Comparison of ENCODE assay signal across 13 cellular contexts in the genomic region with DNA sequence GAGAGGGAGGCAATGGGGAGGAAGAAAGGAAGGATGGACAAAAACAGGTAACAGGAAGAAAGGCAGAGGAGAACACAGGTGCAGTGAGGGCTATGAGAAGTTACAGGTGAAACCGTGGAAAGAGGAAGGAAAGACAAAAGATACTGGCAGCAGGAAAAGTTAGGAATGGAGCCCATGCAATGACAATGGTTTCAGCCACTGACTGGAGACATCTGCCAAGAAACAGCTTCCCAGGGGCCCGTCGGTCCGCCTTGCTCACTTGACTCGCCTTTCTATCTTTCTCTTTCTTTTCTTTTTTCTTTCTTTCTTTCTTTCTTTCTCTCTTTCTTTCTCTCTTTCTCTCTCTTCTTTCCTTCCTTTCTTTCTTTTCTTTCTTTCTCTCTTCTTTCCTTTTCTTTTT. TPM values are rescaled to one million over a fixed set of nuclear protein-coding genes. Genes with fewer than 3 reads are reported as not detected.
A peak's percentile ranks its signal among the peaks of the same experiment; 100 is the strongest.
DNase-seq lines count a peak whose midpoint lies in the region; ATAC-seq, FAIRE-seq and TF ChIP-seq lines count a peak whose summit lies in the region.
"Had no signal": no experiment of that assay in that cellular context is flagged by ENCODE, and none has a peak within 500 bp of the region (broad histone marks: within the 10 kb centered on the region; RNA-seq: fewer than 3 reads in every experiment).

No MANE protein-coding gene starts in this region.

- no peaks in the 10 kb centered on the region for H3K23me2 ChIP-seq in H1 (ENCODE audit: low read depth, low read length)

- no peaks in the 10 kb centered on the region for H3K27me3 ChIP-seq in H1 (replicated peaks in 1 of 4; ENCODE audit: control insufficient read depth in 3 of 4, extremely low read depth in 1 of 4, insufficient read depth in 3 of 4, low read length in 3 of 4)

- H2BK15ac ChIP-seq in H1 (ENCODE audit: low read length), result no peak overlapping the region

- H3K4ac ChIP-seq in H1 (replicated peaks; ENCODE audit: insufficient read length, low read depth, low read length), result no peak overlapping the region

- no peak overlapping the region for H2AK5ac ChIP-seq in H1 (ENCODE audit: low read depth, low read length)

- H3K4me3 ChIP-seq in H1 (ENCODE audit: extremely low read depth in 1 of 4, insufficient read depth in 2 of 4, low read depth in 3 of 4, low read length in 4 of 4) (no peak overlapping the region), mesodermal cell (ENCODE audit: extremely low read depth, insufficient read depth, low read length, poor library complexity, severe bottlenecking) (no peak overlapping the region)

- POLR2A ChIA-PET in H1 (lab: Charles Lee; ENCODE audit: partially characterized antibody), result interaction anchor here (0.8 to 1.7 kb wide), 2 partner anchors 13 to 36 kb away, joined by 3 to 4 read pairs; no protein-coding TSS in a partner anchor

- TF ChIP-seq CTCF in HFFc6 (IDR thresholded peaks at IDR 0.05) (no peak), H1 (IDR thresholded peaks at IDR 0.05; ENCODE audit: control extremely low read depth in 1 of 3, insufficient read depth in 1 of 3, low read depth in 1 of 3, low read length in 3 of 3) (no peak)

- no peaks in the 10 kb centered on the region for H3K36me3 ChIP-seq in H1 (ENCODE audit: control insufficient read depth in 2 of 4, insufficient read depth in 4 of 4, low read length in 3 of 4)
- H3K36me3 ChIP-seq in mesodermal cell (ENCODE audit: control insufficient read depth, insufficient read depth, low read length), result no peaks in the 10 kb centered on the region

- no peak overlapping the region for H2BK5ac ChIP-seq in H1 (ENCODE audit: low read depth, low read length)

- 69% methylated on average over 5 of the region's 5 CpGs; no CpG with 5 or more reads in 1 of the 2 experiments for WGBS in H1 (ENCODE audit: extremely low coverage in 1 of 2, insufficient coverage in 1 of 2, insufficient read length in 1 of 2, insufficient replicate concordance in 2 of 2, low coverage in 1 of 2, low lambda C conversion rate in 2 of 2, missing lambda C conversion rate in 1 of 2), 2 experiments
- WGBS in mesodermal cell (ENCODE audit: insufficient coverage in 2 of 2), 2 experiments, result 71 to 83% methylated on average over 5 of the region's 5 CpGs

- H4K8ac ChIP-seq in H1 (ENCODE audit: extremely low read depth, insufficient read depth, low read length), result no peak overlapping the region

- H3K9ac ChIP-seq in H1 (replicated peaks in 1 of 4; ENCODE audit: extremely low read depth in 1 of 4, low read depth in 3 of 4, low read length in 3 of 4), result no peak overlapping the region

- H3K9me3 ChIP-seq in H1 (ENCODE audit: insufficient read depth in 2 of 2, low read depth in 1 of 2, low read length in 1 of 2) (no peaks in the 10 kb centered on the region), mesodermal cell (ENCODE audit: control insufficient read depth, low read length) (no peaks in the 10 kb centered on the region)

- no peak overlapping the region for H3K18ac ChIP-seq in H1 (ENCODE audit: extremely low read depth, low read length)

- no peak for ATAC-seq in HG02884 (IDR thresholded peaks at IDR 0.05; ENCODE audit: unreplicated experiment)

- H4K91ac ChIP-seq in H1 (replicated peaks; ENCODE audit: insufficient read length, low read length), result no peak overlapping the region

- peaks cover 49% of the 10 kb centered on the region for H3K4me1 Mint-ChIP-seq in HFFc6 (ENCODE audit: low read depth)

- no peaks in the 10 kb centered on the region for H3K9me3 Mint-ChIP-seq in HFFc6

- H3K79me1 ChIP-seq in H1 (ENCODE audit: low read depth, low read length), result no peaks in the 10 kb centered on the region

- 0 out of 2 replicates have a peak overlapping the region, but pooled peaks have one; percentile 71 for H2BK12ac ChIP-seq in H1 (ENCODE audit: low read depth, low read length)

- H3K27me3 Mint-ChIP-seq in HFFc6 (ENCODE audit: insufficient read depth), result peaks cover 4% of the 10 kb centered on the region

- H3K27ac ChIP-seq in H1 (ENCODE audit: low read depth, low read length) (no peak overlapping the region), mesodermal cell (ENCODE audit: low read depth, low read length, severe bottlenecking) (peak overlapping the region; percentile 72)

- no peak overlapping the region for H3K4me2 ChIP-seq in H1 (ENCODE audit: insufficient read depth in 1 of 2, low read depth in 2 of 2, low read length in 2 of 2)

- H3K4me1 ChIP-seq in H1 (replicated peaks in 1 of 4; ENCODE audit: control insufficient read depth in 3 of 4, insufficient read depth in 4 of 4, low read length in 3 of 4) (peaks cover 0 to 6% (median 0%) of the 10 kb centered on the region in 4 experiments; a peak in 1 of 7 replicates), mesodermal cell (ENCODE audit: control insufficient read depth, insufficient read depth, low read length, poor library complexity, severe bottlenecking) (peaks cover 31% of the 10 kb centered on the region)

- H3K79me2 ChIP-seq in H1 (ENCODE audit: control insufficient read depth in 1 of 2, insufficient read depth in 2 of 2, low read length in 2 of 2), result no peaks in the 10 kb centered on the region

- no peak overlapping the region for H3K23ac ChIP-seq in H1 (ENCODE audit: insufficient read length)

- peak overlapping the region; percentile 51 for H3K27ac Mint-ChIP-seq in HFFc6

- H2BK120ac ChIP-seq in H1 (replicated peaks; ENCODE audit: low read depth, low read length), result no peak overlapping the region

- TF ChIP-seq EP300 in H1 (IDR thresholded peaks at IDR 0.05; ENCODE audit: borderline replicate concordance in 1 of 2, low read depth in 2 of 2, low read length in 2 of 2), result no peak

- DNase-seq in AG20443 (ENCODE audit: low spot score) (peak; percentile 36), HFFc6 (no peak), H1 (ENCODE audit: low read depth in 1 of 2, low spot score in 2 of 2) (no peak), NCI-H2029 treated with DMSO at 0.1 percent for 48 hours (lab: John Stamatoyannopoulos, UW) (no peak), NCI-H2196 treated with DMSO at 0.1 percent for 48 hours (lab: John Stamatoyannopoulos, UW; ENCODE audit: unreplicated experiment) (no peak), OCI-M2 (lab: John Stamatoyannopoulos, UW; ENCODE audit: unreplicated experiment) (no peak)
- DNase-seq: NCI-H187 treated with DMSO at 0.1 percent for 48 hours, NCI-H2171 treated with DMSO at 0.1 percent for 48 hours, NCI-H510A, SHP77 treated with DMSO at 0.1 percent for 48 hours had no signal

- TF ChIP-seq POLR2A in H1 (IDR thresholded peaks at IDR 0.05; ENCODE audit: control extremely low read depth in 1 of 2, low read depth in 2 of 2, low read length in 2 of 2), result no peak

- H3K36me3 Mint-ChIP-seq in HFFc6 (ENCODE audit: low read depth), result no peaks in the 10 kb centered on the region

- no peak overlapping the region for H2AFZ ChIP-seq in H1 (ENCODE audit: low read length)

- no peak overlapping the region for H3K14ac ChIP-seq in H1 (ENCODE audit: insufficient read length)

- no peak for TF ChIP-seq RAD21 in H1 (IDR thresholded peaks at IDR 0.05 in 1 of 2, conservative IDR thresholded peaks at IDR 0.05 in 1 of 2; ENCODE audit: low read depth in 2 of 2, low read length in 2 of 2)

- H4K5ac ChIP-seq in H1 (ENCODE audit: insufficient read length, low read depth, low read length), result no peak overlapping the region

- no peaks in the 10 kb centered on the region for H4K20me1 ChIP-seq in H1 (replicated peaks in 1 of 2; ENCODE audit: control insufficient read depth in 1 of 2, insufficient read depth in 2 of 2, low read length in 2 of 2)

- no peak overlapping the region for H2BK20ac ChIP-seq in H1 (ENCODE audit: low read length)

- peak overlapping the region; percentile 48 for H3K4me3 Mint-ChIP-seq in HFFc6

- no peak for FAIRE-seq in H1 (lab: Jason Lieb, UNC)

- no peak overlapping the region for H3K56ac ChIP-seq in H1 (replicated peaks; ENCODE audit: insufficient read length, low read depth, low read length)

- CTCF ChIA-PET in H1 (lab: Charles Lee; ENCODE audit: partially characterized antibody), result interaction anchor here (1.6 to 2.0 kb wide), 2 partner anchors 25 to 35 kb away, joined by 5 read pairs; no protein-coding TSS in a partner anchor

TF ChIP-seq in H1, 55 proteins besides CTCF, POLR2A, EP300 and RAD21 (continues in another document):
- TF ChIP-seq USF2 (IDR thresholded peaks at IDR 0.05; ENCODE audit: low read length), result no peak
- no peak for TF ChIP-seq ATF2 (IDR thresholded peaks at IDR 0.05; ENCODE audit: low read length)
- TF ChIP-seq MAFK (IDR thresholded peaks at IDR 0.05; ENCODE audit: low read depth, low read length), result no peak
- TF ChIP-seq RBBP5 (IDR thresholded peaks at IDR 0.05; ENCODE audit: borderline replicate concordance, low read depth, low read length), result no peak
- no peak for TF ChIP-seq TCF12 (IDR thresholded peaks at IDR 0.05; ENCODE audit: low read depth, low read length)

RNA-seq across cellular contexts. Expression of gene ST8SIA5, which starts 37.5 kb away (rescaled TPM):
- total RNA-seq in HFFc6 (2021; fragmentation: NEBNext Ultra II Directional; extraction: Animal tissue kit (Norgen Biotek cat#: 25700)), result under 1 TPM in 1 of 6 experiments, not detected in 5; 0.23 TPM
- 6.3 and 7.0 TPM in 2 replicates for total RNA-seq in H1 (2021; fragmentation: NEBNext Ultra II Directional; extraction: Animal tissue kit (Norgen Biotek cat#: 25700))
- polyA plus RNA-seq in H1 (2011; rRNA removed), result 2.4 and 4.6 TPM in 2 replicates
- polyA plus RNA-seq in H1 (2011; cell fraction: cytosol; rRNA removed), result 2.7 TPM
- polyA plus RNA-seq in H1 (2011; cell fraction: nucleus; rRNA removed), result 5.2 TPM
- polyA plus RNA-seq in H1 (2012, experiment 1 of 2), result 3.4 to 4.2 TPM (median 3.6 TPM) in 4 replicates
- polyA plus RNA-seq in H1 (2012, experiment 2 of 2), result 2.9 TPM
- 5.4 TPM for polyA plus RNA-seq in H1 (2013, experiment 1 of 2)
- polyA plus RNA-seq in H1 (2013, experiment 2 of 2), result 5.7 TPM
- polyA minus RNA-seq in H1 (2011; rRNA and poly(A)+ RNA removed), result 3.9 and 4.3 TPM in 2 replicates
- 3.7 TPM for polyA minus RNA-seq in H1 (2011; cell fraction: cytosol; rRNA and poly(A)+ RNA removed)
- 3.0 TPM for polyA minus RNA-seq in H1 (2011; cell fraction: nucleus; rRNA and poly(A)+ RNA removed)
- 0.88 TPM for polyA plus RNA-seq in mesodermal cell (2013, experiment 1 of 2)
- polyA plus RNA-seq in mesodermal cell (2013, experiment 2 of 2), result 1.3 TPM
- polyA plus RNA-seq: BJ had no signal
